ENCODE assay signal across 14 cellular contexts in the genomic region with DNA sequence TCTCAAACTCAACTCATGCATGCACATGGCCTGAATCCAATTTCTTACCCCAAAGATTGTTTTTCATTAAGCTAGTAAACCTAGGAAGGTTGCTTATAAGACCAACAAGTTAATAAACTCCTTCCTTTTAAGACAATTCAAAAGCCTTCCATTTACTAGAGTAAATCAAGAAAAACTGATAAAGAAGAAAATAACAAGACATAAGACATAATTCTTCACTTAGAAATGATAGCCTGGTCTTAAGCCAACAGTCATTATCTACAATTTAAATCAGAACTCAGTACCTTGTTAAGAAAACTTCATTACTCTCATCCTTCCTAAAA.
DNase-seq lines count a peak whose midpoint lies in the region; ATAC-seq, FAIRE-seq and TF ChIP-seq lines count a peak whose summit lies in the region.
"Had no signal": no experiment of that assay in that cellular context is flagged by ENCODE, and none has a peak within 500 bp of the region (broad histone marks: within the 10 kb centered on the region; RNA-seq: fewer than 3 reads in every experiment).

No MANE protein-coding gene starts in this region.

- H3K36me3 ChIP-seq in astrocyte (ENCODE audit: insufficient read depth, low read length) (no peaks in the 10 kb centered on the region), uterus (no peaks in the 10 kb centered on the region), H7 (replicated peaks; ENCODE audit: control insufficient read depth, insufficient read depth, low read length) (no peaks in the 10 kb centered on the region)
- H3K36me3 ChIP-seq: HAP-1 had no signal

- ATAC-seq in GM18511 (IDR thresholded peaks at IDR 0.05; ENCODE audit: unreplicated experiment) = no peak
- ATAC-seq: GM23338 had no signal

- H4K20me1 ChIP-seq in astrocyte (ENCODE audit: insufficient read depth, low read length) = peaks cover 7% of the 10 kb centered on the region
- H4K20me1 ChIP-seq: BLaER1 had no signal

- H3K9me3 Mint-ChIP-seq in astrocyte (ENCODE audit: unreplicated experiment) = no peaks in the 10 kb centered on the region
- no peaks in the 10 kb centered on the region for H3K9me3 Mint-ChIP-seq in nephron
- H3K9me3 Mint-ChIP-seq: GM23338 had no signal

- H3K27ac ChIP-seq in astrocyte (ENCODE audit: low read depth, low read length) = no peak overlapping the region
- peak overlapping the region; percentile 41 to 43 for H3K27ac ChIP-seq in uterus
- H3K27ac ChIP-seq: BLaER1, HL-60 had no signal

- H3K36me3 Mint-ChIP-seq in astrocyte (ENCODE audit: low read depth, unreplicated experiment) = peaks cover 2% of the 10 kb centered on the region
- peaks cover 34% of the 10 kb centered on the region for H3K36me3 Mint-ChIP-seq in nephron (ENCODE audit: low read depth)
- H3K36me3 Mint-ChIP-seq: CD8-positive, alpha-beta memory T cell had no signal

- no peaks in the 10 kb centered on the region for H3K9me3 ChIP-seq in astrocyte (ENCODE audit: insufficient read depth, low read depth, low read length)
- no peaks in the 10 kb centered on the region for H3K9me3 ChIP-seq in uterus
- H3K9me3 ChIP-seq: BLaER1, Caco-2, HAP-1 had no signal

- peaks cover 10% of the 10 kb centered on the region for H3K79me2 ChIP-seq in astrocyte (ENCODE audit: insufficient read depth, low read length)

- H3K4me2 ChIP-seq in astrocyte (ENCODE audit: low read length) = no peak overlapping the region
- H3K4me2 ChIP-seq: BLaER1, GM23338 had no signal

- DNase-seq in H54 (ENCODE audit: insufficient read length, low spot score) (no peak), astrocyte (ENCODE audit: low read depth) (no peak), uterus (peak in 1 of 2 donors; percentile 44), H7 (no peak), DMS153 (lab: John Stamatoyannopoulos, UW) (no peak)
- DNase-seq: AML-193; Caco-2; CD8-positive, alpha-beta memory T cell had no signal

- H3K27me3 Mint-ChIP-seq in astrocyte (ENCODE audit: low read depth, unreplicated experiment) (no peaks in the 10 kb centered on the region), nephron (ENCODE audit: low read depth) (no peaks in the 10 kb centered on the region)

- H3K27ac Mint-ChIP-seq in astrocyte (ENCODE audit: unreplicated experiment) = no peak overlapping the region
- H3K27ac Mint-ChIP-seq in nephron = peak overlapping the region; percentile 58 to 66 (median 62)
- H3K27ac Mint-ChIP-seq: CD8-positive, alpha-beta memory T cell; GM23338 had no signal

- TF ChIP-seq CTCF in astrocyte (IDR thresholded peaks at IDR 0.05; ENCODE audit: insufficient read depth, low read depth, low read length) (no peak), nephron (IDR thresholded peaks at IDR 0.05; ENCODE audit: unreplicated experiment in 3 of 3) (no peak), uterus (IDR thresholded peaks at IDR 0.05) (no peak)

- H3K4me1 Mint-ChIP-seq in astrocyte (ENCODE audit: low read depth, unreplicated experiment) (peaks cover 6% of the 10 kb centered on the region), nephron (peaks cover 38% of the 10 kb centered on the region)
- H3K4me1 Mint-ChIP-seq: CD8-positive, alpha-beta memory T cell had no signal

- intact Hi-C loops in uterus (cut with DNase I; ENCODE audit: low total_unique reads) = no loop called here

- TF ChIP-seq POLR2A in H54 (IDR thresholded peaks at IDR 0.05; ENCODE audit: low read depth, low read length) (no peak), uterus (IDR thresholded peaks at IDR 0.05) (no peak)

- FAIRE-seq in H54 (lab: Jason Lieb, UNC) = peak; percentile 15
- FAIRE-seq in astrocyte (lab: Jason Lieb, UNC) = peak; percentile 43

- H3K4me1 ChIP-seq in astrocyte (ENCODE audit: insufficient read depth, low read length) (no peaks in the 10 kb centered on the region), uterus (peaks cover 0 to 4% of the 10 kb centered on the region in 2 donors)
- H3K4me1 ChIP-seq: Caco-2, HAP-1 had no signal

- H3K4me3 ChIP-seq in astrocyte (ENCODE audit: insufficient read depth, low read depth, low read length) (no peak overlapping the region), uterus (no peak overlapping the region), H7 (ENCODE audit: insufficient read depth, low read depth, low read length) (no peak overlapping the region)
- H3K4me3 ChIP-seq: BLaER1, GM23338, HAP-1 had no signal

- no peak overlapping the region for H2AFZ ChIP-seq in astrocyte (ENCODE audit: low read depth, low read length)
- H2AFZ ChIP-seq: GM23338 had no signal

- no peak overlapping the region for H3K9ac ChIP-seq in astrocyte (ENCODE audit: low read length)
- H3K9ac ChIP-seq: BLaER1 had no signal

- H3K4me3 Mint-ChIP-seq in astrocyte (ENCODE audit: unreplicated experiment) (no peak overlapping the region), nephron (no peak overlapping the region)
- H3K4me3 Mint-ChIP-seq: CD8-positive, alpha-beta memory T cell; GM23338 had no signal

- H3K27me3 ChIP-seq in astrocyte (ENCODE audit: insufficient read depth, low read length) (no peaks in the 10 kb centered on the region), uterus (no peaks in the 10 kb centered on the region), H7 (ENCODE audit: control insufficient read depth, insufficient read depth, low read length) (no peaks in the 10 kb centered on the region)
- H3K27me3 ChIP-seq: BLaER1 had no signal
